ENCODE assay signal across 2 cellular contexts in the genomic region with DNA sequence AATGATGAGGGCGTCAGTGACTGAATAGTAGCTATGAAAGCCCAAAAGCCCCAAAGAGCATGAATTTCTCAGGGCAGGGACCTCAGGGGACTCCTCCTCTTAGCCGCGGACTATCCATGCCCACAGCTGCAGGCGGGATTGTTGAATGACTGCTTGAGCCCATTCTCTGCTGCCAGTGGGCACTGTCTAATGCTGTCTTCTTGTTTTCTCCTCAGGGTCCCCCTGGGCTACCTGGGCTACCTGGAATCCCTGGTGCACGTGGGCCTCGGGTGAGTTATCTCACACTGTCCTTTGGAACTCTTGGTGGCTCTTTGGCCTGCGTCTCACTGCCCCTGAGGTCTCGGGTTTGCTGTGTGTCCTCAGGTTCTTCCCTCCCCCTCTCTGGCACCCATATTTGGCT.
TF ChIP-seq lines count a peak whose summit lies in the region.

No MANE protein-coding gene starts in this region.

TF ChIP-seq in A549, 52 proteins besides CTCF, POLR2A, EP300 and RAD21:
- TF ChIP-seq, protein P1, sequence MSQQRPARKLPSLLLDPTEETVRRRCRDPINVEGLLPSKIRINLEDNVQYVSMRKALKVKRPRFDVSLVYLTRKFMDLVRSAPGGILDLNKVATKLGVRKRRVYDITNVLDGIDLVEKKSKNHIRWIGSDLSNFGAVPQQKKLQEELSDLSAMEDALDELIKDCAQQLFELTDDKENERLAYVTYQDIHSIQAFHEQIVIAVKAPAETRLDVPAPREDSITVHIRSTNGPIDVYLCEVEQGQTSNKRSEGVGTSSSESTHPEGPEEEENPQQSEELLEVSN (IDR thresholded peaks at IDR 0.05; ENCODE audit: borderline replicate concordance, low read depth): no peak
- TF ChIP-seq ZC3H11A (IDR thresholded peaks at IDR 0.05) (no peak), EHMT2 (IDR thresholded peaks at IDR 0.05; ENCODE audit: low read depth) (no peak), HOXB13 (CRISPR knock-in tag; IDR thresholded peaks at IDR 0.05; ENCODE audit: low read depth) (no peak), KDM5A (IDR thresholded peaks at IDR 0.05) (no peak), ZFP36 (IDR thresholded peaks at IDR 0.05; ENCODE audit: borderline replicate concordance, partially characterized antibody) (no peak), RFX5 (IDR thresholded peaks at IDR 0.05) (no peak), TP53 (CRISPR knock-in tag; IDR thresholded peaks at IDR 0.05) (no peak), HOXB5 (CRISPR knock-in tag; IDR thresholded peaks at IDR 0.05) (no peak), CBX8 (IDR thresholded peaks at IDR 0.05) (no peak), HEYL (CRISPR knock-in tag; IDR thresholded peaks at IDR 0.05) (no peak), ESRRA (IDR thresholded peaks at IDR 0.05; ENCODE audit: borderline replicate concordance, low read length) (no peak), BHLHE40 (IDR thresholded peaks at IDR 0.05; ENCODE audit: low read depth, low read length) (no peak), KDM1A (IDR thresholded peaks at IDR 0.05; ENCODE audit: low read depth) (no peak), FOXS1 (CRISPR knock-in tag; IDR thresholded peaks at IDR 0.05) (no peak)
- TF ChIP-seq, protein P2, sequence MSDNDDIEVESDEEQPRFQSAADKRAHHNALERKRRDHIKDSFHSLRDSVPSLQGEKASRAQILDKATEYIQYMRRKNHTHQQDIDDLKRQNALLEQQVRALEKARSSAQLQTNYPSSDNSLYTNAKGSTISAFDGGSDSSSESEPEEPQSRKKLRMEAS (IDR thresholded peaks at IDR 0.05): no peak
- TF ChIP-seq, protein P3, sequence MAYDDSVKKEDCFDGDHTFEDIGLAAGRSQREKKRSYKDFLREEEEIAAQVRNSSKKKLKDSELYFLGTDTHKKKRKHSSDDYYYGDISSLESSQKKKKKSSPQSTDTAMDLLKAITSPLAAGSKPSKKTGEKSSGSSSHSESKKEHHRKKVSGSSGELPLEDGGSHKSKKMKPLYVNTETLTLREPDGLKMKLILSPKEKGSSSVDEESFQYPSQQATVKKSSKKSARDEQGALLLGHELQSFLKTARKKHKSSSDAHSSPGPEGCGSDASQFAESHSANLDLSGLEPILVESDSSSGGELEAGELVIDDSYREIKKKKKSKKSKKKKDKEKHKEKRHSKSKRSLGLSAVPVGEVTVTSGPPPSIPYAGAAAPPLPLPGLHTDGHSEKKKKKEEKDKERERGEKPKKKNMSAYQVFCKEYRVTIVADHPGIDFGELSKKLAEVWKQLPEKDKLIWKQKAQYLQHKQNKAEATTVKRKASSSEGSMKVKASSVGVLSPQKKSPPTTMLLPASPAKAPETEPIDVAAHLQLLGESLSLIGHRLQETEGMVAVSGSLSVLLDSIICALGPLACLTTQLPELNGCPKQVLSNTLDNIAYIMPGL (CRISPR knock-in tag; IDR thresholded peaks at IDR 0.05; ENCODE audit: borderline replicate concordance): no peak
TF ChIP-seq in A549: peak in this region for 0.

TF ChIP-seq in HepG2, 621 proteins besides CTCF, POLR2A, EP300 and RAD21:
- no peak for TF ChIP-seq DPF2 (CRISPR knock-in tag; IDR thresholded peaks at IDR 0.05; ENCODE audit: borderline replicate concordance, low read depth)
- peak; percentile 46; the same call in 1 of the 2 replicates for TF ChIP-seq ZNF768 (CRISPR knock-in tag; IDR thresholded peaks at IDR 0.05)
TF ChIP-seq in HepG2: peak in this region for 1.
